Comparison of ENCODE assay signal across 1 cellular context in genomic region chr15:42650208-42651066, GRCh38.
TF ChIP-seq lines count a peak whose summit lies in the region.

No MANE protein-coding gene starts in this region.

TF ChIP-seq in K562, 482 proteins besides CTCF, POLR2A, EP300 and RAD21 (continued from another document and continues in another):
- TF ChIP-seq ATF2 (CRISPR knock-in tag; IDR thresholded peaks at IDR 0.05) (no peak), ILK (tag; IDR thresholded peaks at IDR 0.05; ENCODE audit: borderline replicate concordance, low read depth) (no peak), ZNF583 (CRISPR knock-in tag; IDR thresholded peaks at IDR 0.05) (no peak), ARNT (IDR thresholded peaks at IDR 0.05) (peak in 1 of 2 experiments; percentile 78; a peak in 2 of 4 replicates), KLF16 (IDR thresholded peaks at IDR 0.05) (no peak), KDM1A (IDR thresholded peaks at IDR 0.05) (0 out of 4 replicates have a peak, but pooled peaks of 1 of the 2 experiments have one; percentile 16), PCBP1 (IDR thresholded peaks at IDR 0.05; ENCODE audit: low read depth, low read length, poor library complexity, severe bottlenecking) (no peak), ZBED1 (IDR thresholded peaks at IDR 0.05) (no peak), PBX2 (CRISPR knock-in tag; IDR thresholded peaks at IDR 0.05; ENCODE audit: low read depth) (no peak), PBX2 (tag; conservative IDR thresholded peaks at IDR 0.05; ENCODE audit: low read depth) (peak; percentile 50; the same call in 1 of the 2 replicates), FOXP4 (CRISPR knock-in tag; IDR thresholded peaks at IDR 0.05; ENCODE audit: borderline replicate concordance) (no peak), PTRF (tag; IDR thresholded peaks at IDR 0.05) (no peak), EZH2 (IDR thresholded peaks at IDR 0.05; ENCODE audit: borderline replicate concordance, low read depth, low read length) (no peak), ZZZ3 (IDR thresholded peaks at IDR 0.05) (no peak), ZBTB2 (IDR thresholded peaks at IDR 0.05) (no peak), ZNF431 (CRISPR knock-in tag; IDR thresholded peaks at IDR 0.05) (no peak), ELF2 (CRISPR knock-in tag; IDR thresholded peaks at IDR 0.05) (0 out of 2 replicates have a peak, but pooled peaks have one; percentile 37), STAT6 (CRISPR knock-in tag; IDR thresholded peaks at IDR 0.05) (no peak), ZNF830 (CRISPR knock-in tag; IDR thresholded peaks at IDR 0.05) (no peak), MECOM (CRISPR knock-in tag; IDR thresholded peaks at IDR 0.05) (no peak), DEAF1 (CRISPR knock-in tag; IDR thresholded peaks at IDR 0.05) (peak; percentile 76), ZNF165 (CRISPR knock-in tag; IDR thresholded peaks at IDR 0.05; ENCODE audit: borderline replicate concordance) (no peak), SMC3 (conservative IDR thresholded peaks at IDR 0.05; ENCODE audit: insufficient read depth, low read depth, low read length) (peak; percentile 78), SMAD4 (CRISPR knock-in tag; conservative IDR thresholded peaks at IDR 0.05) (no peak), RFX5 (IDR thresholded peaks at IDR 0.05; ENCODE audit: low read depth, low read length) (no peak), ATF3 (IDR thresholded peaks at IDR 0.05) (no peak; the same call in 1 of the 2 replicates), ATF3 (CRISPR knock-in tag; conservative IDR thresholded peaks at IDR 0.05) (no peak), CBFA2T2 (conservative IDR thresholded peaks at IDR 0.05) (no peak), MTA1 (IDR thresholded peaks at IDR 0.05; ENCODE audit: borderline replicate concordance) (no peak), CREBBP (IDR thresholded peaks at IDR 0.05; ENCODE audit: low read depth, low read length) (no peak), ZNF444 (CRISPR knock-in tag; IDR thresholded peaks at IDR 0.05) (no peak), CBFA2T3 (IDR thresholded peaks at IDR 0.05) (no peak), RREB1 (CRISPR knock-in tag; IDR thresholded peaks at IDR 0.05) (no peak), MIER1 (IDR thresholded peaks at IDR 0.05; ENCODE audit: low read depth) (no peak), ZNF639 (CRISPR knock-in tag; conservative IDR thresholded peaks at IDR 0.05 in 1 of 2, IDR thresholded peaks at IDR 0.05 in 1 of 2) (no peak), ATF1 (CRISPR knock-in tag; IDR thresholded peaks at IDR 0.05) (no peak), ATF1 (tag; IDR thresholded peaks at IDR 0.05) (0 out of 2 replicates have a peak, but pooled peaks have one; percentile 24), HNRNPL (IDR thresholded peaks at IDR 0.05; ENCODE audit: low read depth, low read length) (no peak), MXI1 (IDR thresholded peaks at IDR 0.05; ENCODE audit: low read depth, low read length) (no peak), E2F1 (CRISPR knock-in tag; IDR thresholded peaks at IDR 0.05) (no peak), ZNF77 (CRISPR knock-in tag; IDR thresholded peaks at IDR 0.05) (no peak), PTBP1 (IDR thresholded peaks at IDR 0.05; ENCODE audit: low read depth, low read length) (no peak), SREBF1 (IDR thresholded peaks at IDR 0.05; ENCODE audit: borderline replicate concordance, low read depth, low read length) (no peak)
